Comparison of ENCODE assay signal across 12 cellular contexts in genomic region chr2:37858197-37858711, GRCh38.
DNase-seq lines count a peak whose midpoint lies in the region; ATAC-seq and TF ChIP-seq lines count a peak whose summit lies in the region.
"Had no signal": no experiment of that assay in that cellular context is flagged by ENCODE, and none has a peak within 500 bp of the region (broad histone marks: within the 10 kb centered on the region; RNA-seq: fewer than 3 reads in every experiment).

No MANE protein-coding gene starts in this region.

- POLR2A ChIA-PET in OCI-LY7 (lab: Charles Lee), result interaction anchor here (0.5 kb wide), 1 partner anchor 1046 kb away, joined by 3 read pairs; no protein-coding TSS in a partner anchor

- H3K9me3 ChIP-seq in prostate gland, result no peaks in the 10 kb centered on the region
- no peaks in the 10 kb centered on the region for H3K9me3 ChIP-seq in OCI-LY7 (ENCODE audit: low read length)

- no peaks in the 10 kb centered on the region for H3K9me2 ChIP-seq in OCI-LY7 (ENCODE audit: insufficient read depth, low read length)

- no TSS peak for BruUV-seq in OCI-LY7 (replicated peaks; lab: Mats Ljungman, UMichigan)

- DNase-seq in ELF-1 (ENCODE audit: low read depth, low spot score), result peak; percentile 39
- peak; percentile 5 for DNase-seq in glomerular visceral epithelial cell (ENCODE audit: extremely low spot score)
- DNase-seq in prostate gland (ENCODE audit: low spot score), result no peak
- DNase-seq in stimulated activated CD4-positive, alpha-beta T cell treated with anti-CD3 and anti-CD28 coated beads, Interleukin-12 subunit alpha, Interleukin-12 subunit beta, amount 100 ng/mL, for 4 hours, result no peak
- no peak for DNase-seq in activated CD4-positive, CD25-positive, alpha-beta regulatory T cell treated with anti-CD3 and anti-CD28 coated beads, Interleukin-2, amount 50 U/mL, for 72 hours
- DNase-seq in OCI-LY7 (ENCODE audit: low spot score), result no peak
- DNase-seq: activated CD8-positive, alpha-beta memory T cell treated with anti-CD3 and anti-CD28 coated beads, Interleukin-2, amount 10 ng/mL, durations not matched to agents 7 days and 5 days; anterior cingulate cortex; foreskin keratinocyte; NCI-H524 had no signal

- no peaks in the 10 kb centered on the region for H3K4me1 ChIP-seq in prostate gland (replicated peaks)
- no peaks in the 10 kb centered on the region for H3K4me1 ChIP-seq in OCI-LY7 (ENCODE audit: insufficient read depth, low read length, poor library complexity, severe bottlenecking)
- H3K4me1 ChIP-seq: foreskin keratinocyte had no signal

- H3K79me2 ChIP-seq in OCI-LY7 (ENCODE audit: insufficient read depth, low read depth, low read length), result no peaks in the 10 kb centered on the region

- no peaks in the 10 kb centered on the region for H3K27me3 ChIP-seq in prostate gland (replicated peaks; ENCODE audit: insufficient read depth)

- no peak overlapping the region for H3K4me3 ChIP-seq in prostate gland
- no peak overlapping the region for H3K4me3 ChIP-seq in OCI-LY7 (ENCODE audit: low read depth, low read length, poor library complexity, severe bottlenecking)

- H3K4me2 ChIP-seq in OCI-LY7 (ENCODE audit: low read length), result no peak overlapping the region

- H3K27ac ChIP-seq in VCaP (peak overlapping the region; percentile 51), prostate gland (peak overlapping the region; percentile 76 to 79), OCI-LY7 (ENCODE audit: low read depth, low read length, poor library complexity, severe bottlenecking) (no peak overlapping the region)
- H3K27ac ChIP-seq: foreskin keratinocyte had no signal

- intact Hi-C loops in prostate gland (cut with DNase I), result no loop called here
- intact Hi-C loops in OCI-LY7 (cut with micrococcal nuclease; ENCODE audit: unreplicated experiment), result no loop called here

- no peak overlapping the region for H2AFZ ChIP-seq in OCI-LY7 (ENCODE audit: low read length)

- CTCF ChIA-PET in OCI-LY7 (lab: Charles Lee; ENCODE audit: unreplicated experiment), result no interaction called here

- TF ChIP-seq POLR2A in prostate gland (IDR thresholded peaks at IDR 0.05), result no peak

- H3K36me3 ChIP-seq in prostate gland (no peaks in the 10 kb centered on the region), OCI-LY7 (ENCODE audit: insufficient read depth, low read length) (no peaks in the 10 kb centered on the region)

- 30% methylated on average over 5 of the region's 5 CpGs for WGBS in prostate gland

- TF ChIP-seq CTCF in VCaP (conservative IDR thresholded peaks at IDR 0.05), result no peak
- no peak for TF ChIP-seq CTCF in prostate gland (IDR thresholded peaks at IDR 0.05)
- no peak for TF ChIP-seq CTCF in OCI-LY7 (conservative IDR thresholded peaks at IDR 0.05; ENCODE audit: low read length)

- no peaks in the 10 kb centered on the region for H4K20me1 ChIP-seq in OCI-LY7 (ENCODE audit: insufficient read depth, low read length)

- ATAC-seq in GM21390 (IDR thresholded peaks at IDR 0.05; ENCODE audit: unreplicated experiment), result no peak
- ATAC-seq: activated CD8-positive, alpha-beta memory T cell treated with anti-CD3 and anti-CD28 coated beads, Interleukin-2, amount 10 ng/mL, durations not matched to agents 7 days and 5 days; foreskin keratinocyte had no signal

Comparison
In these comparisons a context has a peak if more than half of its experiments do, and no peak if none do; other contexts are left out.
1. DNase-seq: peak in ELF-1 (single experiment) and glomerular visceral epithelial cell (single experiment); none in prostate gland (single experiment), stimulated activated CD4-positive, alpha-beta T cell treated with anti-CD3 and anti-CD28 coated beads, Interleukin-12 subunit alpha, Interleukin-12 subunit beta, amount 100 ng/mL, for 4 hours (single experiment), activated CD4-positive, CD25-positive, alpha-beta regulatory T cell treated with anti-CD3 and anti-CD28 coated beads, Interleukin-2, amount 50 U/mL, for 72 hours (single experiment) and OCI-LY7 (single experiment).